24 cellular contexts compared by ENCODE assay signal in genomic region chr15:84827246-84827645, GRCh38. TPM values are rescaled to one million over a fixed set of nuclear protein-coding genes. Genes with fewer than 3 reads are reported as not detected.
"Had no signal": no experiment of that assay in that cellular context is flagged by ENCODE, and none has a peak within 500 bp of the region (broad histone marks: within the 10 kb centered on the region; RNA-seq: fewer than 3 reads in every experiment).

No MANE protein-coding gene starts in this region.

- H3K9me3 ChIP-seq: colonic mucosa, lower lobe of right lung, prostate gland, sigmoid colon, stomach, thyroid gland, upper lobe of left lung, vagina had no signal

- H3K9ac ChIP-seq: parathyroid adenoma had no signal

- DNase-seq: caudate nucleus; colonic mucosa; effector CD4-positive, alpha-beta T cell; glutamatergic neuron; lower lobe of right lung; retina; sigmoid colon; small intestine; stimulated activated CD4-positive, alpha-beta T cell treated with anti-CD3 and anti-CD28 coated beads, Interleukin-12 subunit alpha, Interleukin-12 subunit beta, amount 100 ng/mL, for 4 hours; stimulated activated naive CD4-positive, alpha-beta T cell; stomach; thyroid gland; upper lobe of left lung had no signal

- H3K27me3 ChIP-seq: colonic mucosa, hepatocyte, sigmoid colon, stomach, thyroid gland, upper lobe of left lung, vagina had no signal

- H3K4me1 ChIP-seq: colonic mucosa, parathyroid adenoma, prostate gland had no signal

- H3K36me3 ChIP-seq: colonic mucosa, lower lobe of right lung, prostate gland, stomach, thyroid gland, upper lobe of left lung, vagina had no signal

- H3K4me3 ChIP-seq: colonic mucosa, hepatocyte, lower lobe of right lung, prostate gland, sigmoid colon, stomach, thyroid gland, upper lobe of left lung, vagina had no signal

- H3K27ac ChIP-seq: colonic mucosa, hepatocyte, lower lobe of right lung, parathyroid adenoma, prostate gland, thyroid gland, upper lobe of left lung had no signal

RNA-seq across cellular contexts. Expression of gene SLC28A1, which starts 57.2 kb away (rescaled TPM):
- total RNA-seq: cerebellum, dermis microvascular lymphatic vessel endothelial cell, esophagus mucosa, fibroblast of lung, frontal cortex, lower lobe of right lung, myocyte, omental fat pad, prostate gland, sigmoid colon, thyroid gland, upper lobe of left lung, vagina had no signal
